Comparison of ENCODE assay signal across 9 cellular contexts in the genomic region with DNA sequence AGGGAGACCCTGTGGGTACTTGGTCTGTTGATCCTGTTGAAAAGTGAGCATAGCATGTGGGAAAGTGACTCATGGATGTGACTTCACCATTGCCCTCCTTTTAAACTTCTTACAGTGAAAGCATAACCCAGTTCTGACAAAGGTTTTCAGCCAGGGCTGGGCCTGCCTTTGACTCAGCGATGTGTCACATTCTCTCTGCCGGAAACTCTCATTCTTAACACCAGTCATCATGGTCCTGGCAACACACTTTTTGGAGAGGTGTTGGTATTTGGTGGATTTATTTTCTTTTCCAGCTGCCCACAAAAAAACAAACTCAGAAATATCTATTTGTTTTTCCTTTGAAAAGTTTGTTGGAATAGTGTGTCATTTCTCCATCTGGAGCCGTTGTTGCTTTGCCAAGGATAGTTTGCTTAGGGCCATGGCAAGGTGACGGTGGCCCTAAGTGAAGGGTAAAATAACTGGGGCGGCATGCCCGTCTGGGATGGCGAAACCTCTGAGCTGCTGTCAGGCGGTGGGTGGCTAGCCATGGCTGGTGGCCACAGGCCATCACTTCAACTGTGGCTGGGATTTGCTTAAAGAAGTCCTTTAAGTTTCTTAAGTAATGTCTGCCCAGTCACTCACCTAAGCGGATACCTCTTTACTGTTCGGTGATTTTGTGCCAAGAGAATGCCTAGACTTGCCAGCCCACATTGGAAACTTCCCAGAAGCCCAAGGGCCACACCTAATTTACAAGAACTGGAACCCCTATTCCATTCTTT.
DNase-seq lines count a peak whose midpoint lies in the region; ATAC-seq lines count a peak whose summit lies in the region.
"Had no signal": no experiment of that assay in that cellular context is flagged by ENCODE, and none has a peak within 500 bp of the region (broad histone marks: within the 10 kb centered on the region; RNA-seq: fewer than 3 reads in every experiment).

No MANE protein-coding gene starts in this region.

- no peaks in the 10 kb centered on the region for H3K36me3 Mint-ChIP-seq in activated T-helper 17 cell treated with anti-CD3 and anti-CD28 coated beads, Interleukin-2, amount 50 U/mL, for 72 hours (ENCODE audit: low read depth)
- H3K36me3 Mint-ChIP-seq: activated naive CD4-positive, alpha-beta T cell treated with anti-CD3 and anti-CD28 coated beads, Interleukin-2, amount 50 U/mL, for 24 hours had no signal

- peaks cover 50% of the 10 kb centered on the region for H3K4me1 ChIP-seq in ACC112 (ENCODE audit: control insufficient read depth, insufficient read depth, low read length, unreplicated experiment)

- no peaks in the 10 kb centered on the region for H3K9me3 Mint-ChIP-seq in activated T-helper 17 cell treated with anti-CD3 and anti-CD28 coated beads, Interleukin-2, amount 50 U/mL, for 72 hours
- H3K9me3 Mint-ChIP-seq: activated naive CD4-positive, alpha-beta T cell treated with anti-CD3 and anti-CD28 coated beads, Interleukin-2, amount 50 U/mL, for 24 hours had no signal

- peaks cover 13% of the 10 kb centered on the region for H3K27me3 Mint-ChIP-seq in activated T-helper 17 cell treated with anti-CD3 and anti-CD28 coated beads, Interleukin-2, amount 50 U/mL, for 72 hours

- no peaks in the 10 kb centered on the region for H3K79me2 ChIP-seq in ACC112 (ENCODE audit: control insufficient read depth, insufficient read depth, low read length, unreplicated experiment)

- peak; percentile 100 for DNase-seq in iris pigment epithelial cell (ENCODE audit: low read depth)
- DNase-seq in stimulated activated CD8-positive, alpha-beta memory T cell treated with anti-CD3 and anti-CD28 coated beads, Interleukin-4, amount 100 ng/mL, for 48 hours, result peak; percentile 63
- DNase-seq in effector CD8-positive, alpha-beta T cell (lab: John Stamatoyannopoulos, UW), result no peak
- no peak for DNase-seq in UCSD-AML1 (lab: John Stamatoyannopoulos, UW; ENCODE audit: unreplicated experiment)

- H3K27ac ChIP-seq in ACC112 (ENCODE audit: low read depth, low read length), result peak overlapping the region; percentile 88

- ATAC-seq in HG02571 (IDR thresholded peaks at IDR 0.05; ENCODE audit: unreplicated experiment), result peak; percentile 50
- peak; percentile 98 for ATAC-seq in activated T-helper 17 cell treated with anti-CD3 and anti-CD28 coated beads, Interleukin-2, amount 50 U/mL, for 72 hours (replicated peaks)
- ATAC-seq in GM21360 (IDR thresholded peaks at IDR 0.05; ENCODE audit: unreplicated experiment), result no peak

- no peaks in the 10 kb centered on the region for H3K27me3 ChIP-seq in ACC112 (ENCODE audit: insufficient read depth, low read length)

- 0 out of 2 replicates have a peak overlapping the region, but pooled peaks have one; percentile 4 for H3K4me3 ChIP-seq in ACC112 (ENCODE audit: low read depth, low read length)

- H3K27ac Mint-ChIP-seq in activated T-helper 17 cell treated with anti-CD3 and anti-CD28 coated beads, Interleukin-2, amount 50 U/mL, for 72 hours, result peak overlapping the region; percentile 43
- H3K27ac Mint-ChIP-seq: activated naive CD4-positive, alpha-beta T cell treated with anti-CD3 and anti-CD28 coated beads, Interleukin-2, amount 50 U/mL, for 24 hours had no signal

- peak overlapping the region; percentile 1 for H2AFZ ChIP-seq in ACC112 (ENCODE audit: low read length, unreplicated experiment)

- H3K4me3 Mint-ChIP-seq in activated T-helper 17 cell treated with anti-CD3 and anti-CD28 coated beads, Interleukin-2, amount 50 U/mL, for 72 hours, result peak overlapping the region; percentile 3
- H3K4me3 Mint-ChIP-seq: activated naive CD4-positive, alpha-beta T cell treated with anti-CD3 and anti-CD28 coated beads, Interleukin-2, amount 50 U/mL, for 24 hours had no signal

- H3K4me1 Mint-ChIP-seq in activated T-helper 17 cell treated with anti-CD3 and anti-CD28 coated beads, Interleukin-2, amount 50 U/mL, for 72 hours, result peaks cover 6% of the 10 kb centered on the region
- H3K4me1 Mint-ChIP-seq: activated naive CD4-positive, alpha-beta T cell treated with anti-CD3 and anti-CD28 coated beads, Interleukin-2, amount 50 U/mL, for 24 hours had no signal

- no peaks in the 10 kb centered on the region for H3K36me3 ChIP-seq in ACC112 (ENCODE audit: insufficient read depth, low read length)

Comparison
In these comparisons a context has a peak if more than half of its experiments do, and no peak if none do; other contexts are left out.
1. DNase-seq: peak in iris pigment epithelial cell (single experiment) and stimulated activated CD8-positive, alpha-beta memory T cell treated with anti-CD3 and anti-CD28 coated beads, Interleukin-4, amount 100 ng/mL, for 48 hours (single experiment); none in effector CD8-positive, alpha-beta T cell (single experiment) and UCSD-AML1 (single experiment).